ENCODE assay signal across 8 cellular contexts in the genomic region with DNA sequence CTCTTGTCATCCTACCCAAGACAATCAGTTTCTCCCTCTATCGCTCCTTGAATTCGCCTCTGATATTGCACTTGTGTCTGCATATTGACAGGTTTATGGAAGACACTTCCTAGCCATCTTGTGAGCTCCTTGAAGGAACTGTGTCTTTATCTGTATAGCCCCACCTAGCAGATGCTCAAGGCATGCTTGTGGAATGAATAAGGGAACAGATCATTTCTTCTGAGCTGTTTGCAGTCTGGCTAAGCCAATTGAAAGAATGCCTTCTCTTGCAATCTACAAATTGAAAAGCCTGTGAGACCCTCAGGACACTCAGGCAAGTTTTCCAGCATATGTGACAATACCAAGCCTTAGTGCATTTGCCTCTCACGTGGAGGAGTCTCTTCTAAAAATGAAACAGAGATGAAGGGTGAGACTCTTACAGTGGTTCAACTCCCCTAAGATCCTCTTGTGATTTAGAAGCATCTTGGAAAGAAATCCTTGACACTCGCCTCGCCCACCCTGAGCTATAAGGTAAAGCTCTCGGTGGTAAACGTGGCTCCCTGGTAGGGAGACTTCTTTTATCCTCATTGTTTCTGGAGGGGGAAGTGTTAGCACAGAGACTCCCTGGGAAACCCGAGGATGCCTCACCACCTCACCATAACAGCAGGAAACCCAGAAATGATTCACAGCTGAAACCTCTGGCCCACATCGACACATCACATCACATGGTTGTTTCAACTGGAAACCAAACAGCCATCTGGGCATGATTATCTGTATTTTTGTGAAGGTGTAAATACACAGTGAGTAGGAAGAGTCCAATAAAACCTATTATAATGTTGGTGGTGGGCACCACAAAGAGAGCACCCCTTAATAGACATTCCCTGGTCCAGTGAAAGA.
DNase-seq lines count a peak whose midpoint lies in the region; ATAC-seq lines count a peak whose summit lies in the region.

No MANE protein-coding gene starts in this region.

- no peaks in the 10 kb centered on the region for H3K9me3 ChIP-seq in KOPT-K1 (ENCODE audit: insufficient read depth, low read length, poor library complexity, severe bottlenecking)

- H3K4me1 Mint-ChIP-seq in activated naive CD4-positive, alpha-beta T cell treated with anti-CD3 and anti-CD28 coated beads, Interleukin-2, amount 50 U/mL, for 24 hours = peaks cover 28% of the 10 kb centered on the region

- no peaks in the 10 kb centered on the region for H3K27me3 Mint-ChIP-seq in activated naive CD4-positive, alpha-beta T cell treated with anti-CD3 and anti-CD28 coated beads, Interleukin-2, amount 50 U/mL, for 24 hours

- H3K36me3 Mint-ChIP-seq in activated naive CD4-positive, alpha-beta T cell treated with anti-CD3 and anti-CD28 coated beads, Interleukin-2, amount 50 U/mL, for 24 hours = peaks cover 2% of the 10 kb centered on the region

- H3K27ac Mint-ChIP-seq in activated naive CD4-positive, alpha-beta T cell treated with anti-CD3 and anti-CD28 coated beads, Interleukin-2, amount 50 U/mL, for 24 hours = peak overlapping the region; percentile 6

- ATAC-seq in HG02938 (IDR thresholded peaks at IDR 0.05; ENCODE audit: unreplicated experiment) (no peak), GM18520 (IDR thresholded peaks at IDR 0.05; ENCODE audit: unreplicated experiment) (no peak)

- H3K9me3 Mint-ChIP-seq in activated naive CD4-positive, alpha-beta T cell treated with anti-CD3 and anti-CD28 coated beads, Interleukin-2, amount 50 U/mL, for 24 hours = no peaks in the 10 kb centered on the region

- H3K4me3 Mint-ChIP-seq in activated naive CD4-positive, alpha-beta T cell treated with anti-CD3 and anti-CD28 coated beads, Interleukin-2, amount 50 U/mL, for 24 hours = no peak overlapping the region

- peak overlapping the region; percentile 46 for H3K27ac ChIP-seq in KOPT-K1 (ENCODE audit: low read depth, low read length, poor library complexity, severe bottlenecking)

- H3K36me3 ChIP-seq in KOPT-K1 (ENCODE audit: insufficient read depth, low read length) = no peaks in the 10 kb centered on the region

- peak; percentile 96 for DNase-seq in ELR (ENCODE audit: low read depth)
- DNase-seq in myocyte (ENCODE audit: low read depth) = peak; percentile 63
- DNase-seq in SKM-1 (lab: John Stamatoyannopoulos, UW; ENCODE audit: unreplicated experiment) = no peak
- no peak for DNase-seq in NCI-H1417 (lab: John Stamatoyannopoulos, UW)

Comparison
In these comparisons a context has a peak if more than half of its experiments do, and no peak if none do; other contexts are left out.
1. DNase-seq: peak in ELR (single experiment) and myocyte (single experiment); none in SKM-1 (single experiment) and NCI-H1417 (0 of 3).